In genomic region chr18:54254265-54254758, GRCh38 we compare ENCODE assay signal across 1 cellular context.
TF ChIP-seq lines count a peak whose summit lies in the region.

No MANE protein-coding gene starts in this region.

TF ChIP-seq in GM23338, 12 proteins besides CTCF, POLR2A, EP300 and RAD21 (continued from another document):
- TF ChIP-seq ZNF462 (CRISPR knock-in tag; IDR thresholded peaks at IDR 0.05), result no peak
- TF ChIP-seq EZH2 (IDR thresholded peaks at IDR 0.05; ENCODE audit: low read depth, unreplicated experiment), result no peak
